In genomic region chr11:34299284-34299961, GRCh38 we compare ENCODE assay signal across 1 cellular context.
TF ChIP-seq lines count a peak whose summit lies in the region.

No MANE protein-coding gene starts in this region.

TF ChIP-seq in GM23338, 12 proteins besides CTCF, POLR2A, EP300 and RAD21 (continued from another document):
- TF ChIP-seq ZNF462 (CRISPR knock-in tag; IDR thresholded peaks at IDR 0.05) (no peak), NANOG (IDR thresholded peaks at IDR 0.05; ENCODE audit: borderline replicate concordance) (no peak), ZNF114 (CRISPR knock-in tag; IDR thresholded peaks at IDR 0.05) (no peak), EZH2phosphoT487 (IDR thresholded peaks at IDR 0.05; ENCODE audit: unreplicated experiment) (no peak), JUNB (IDR thresholded peaks at IDR 0.05; ENCODE audit: unreplicated experiment) (no peak)
TF ChIP-seq in GM23338: peak in this region for 0.
